In the genomic region with DNA sequence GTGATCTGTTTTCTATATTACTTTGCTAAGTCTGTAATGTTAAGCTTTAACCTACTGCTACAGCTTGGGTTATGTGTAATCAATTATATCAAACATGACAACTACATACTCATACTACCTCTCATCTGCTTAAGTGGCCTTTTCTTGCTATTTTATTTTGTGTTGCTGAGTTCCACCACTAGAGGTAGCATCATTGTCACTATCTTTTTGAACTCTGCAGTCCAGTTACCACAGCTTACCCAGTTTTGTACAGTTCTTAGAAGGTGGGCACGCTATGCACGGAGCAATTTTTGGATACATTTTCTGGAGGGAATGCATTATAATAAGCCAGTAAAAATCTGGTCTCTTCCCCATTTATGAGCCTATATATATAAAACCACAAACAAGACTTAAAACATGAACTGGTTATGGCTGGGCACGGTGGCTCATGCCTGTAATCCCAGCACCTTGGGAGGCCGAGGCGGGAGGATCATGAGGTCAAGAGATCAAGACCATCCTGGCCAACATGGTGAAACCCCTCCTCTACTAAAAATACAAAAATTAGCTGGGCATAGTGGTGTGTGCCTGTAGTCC, we compare ENCODE assay signal across 8 cellular contexts. TPM values are rescaled to one million over a fixed set of nuclear protein-coding genes. Genes with fewer than 3 reads are reported as not detected.
DNase-seq lines count a peak whose midpoint lies in the region; ATAC-seq, FAIRE-seq and TF ChIP-seq lines count a peak whose summit lies in the region.

No MANE protein-coding gene starts in this region.

- no peak overlapping the region for H3K9ac ChIP-seq in fibroblast of lung (ENCODE audit: insufficient read depth, low read length)

- BruUV-seq in PC-9 (replicated peaks; lab: Mats Ljungman, UMichigan): no TSS peak

- ATAC-seq in HG02678 (IDR thresholded peaks at IDR 0.05; ENCODE audit: unreplicated experiment): peak; percentile 48
- no peak for ATAC-seq in GM21737 (IDR thresholded peaks at IDR 0.05; ENCODE audit: unreplicated experiment)
- ATAC-seq in GM19324 (IDR thresholded peaks at IDR 0.05; ENCODE audit: low FRiP score, unreplicated experiment): no peak
- no peak for ATAC-seq in HG03135 (IDR thresholded peaks at IDR 0.05; ENCODE audit: unreplicated experiment)

- DNase-seq in PC-9 (no peak), fibroblast of lung (ENCODE audit: low read depth in 2 of 2) (peak; percentile 44 to 71), pons (ENCODE audit: low spot score) (peak; percentile 86)

- H3K79me2 ChIP-seq in PC-9 (ENCODE audit: low read depth) (no peaks in the 10 kb centered on the region), fibroblast of lung (ENCODE audit: control insufficient read depth, insufficient read depth, low read length) (no peaks in the 10 kb centered on the region)

- H3K4me1 ChIP-seq in PC-9 (replicated peaks; ENCODE audit: insufficient read depth) (no peaks in the 10 kb centered on the region), fibroblast of lung (ENCODE audit: control insufficient read depth, extremely low read depth, insufficient read depth, low read length) (peaks cover 2% of the 10 kb centered on the region)

- H3K36me3 ChIP-seq in PC-9 (ENCODE audit: low read depth): no peaks in the 10 kb centered on the region
- no peaks in the 10 kb centered on the region for H3K36me3 ChIP-seq in fibroblast of lung (ENCODE audit: control insufficient read depth, insufficient read depth, low read length)

- CTCF ChIA-PET in PC-9 (lab: Charles Lee): no interaction called here

- no peak overlapping the region for H3K4me3 ChIP-seq in PC-9
- H3K4me3 ChIP-seq in fibroblast of lung (replicated peaks in 1 of 4; ENCODE audit: control extremely low read depth in 1 of 4, insufficient read depth in 1 of 4, low read depth in 3 of 4, low read length in 4 of 4): no peak overlapping the region

- intact Hi-C loops in PC-9 (cut with micrococcal nuclease; ENCODE audit: unreplicated experiment): loop anchor here (1.0 kb wide), 1 partner anchor 154 kb away; no protein-coding TSS in a partner anchor

- H4K20me1 ChIP-seq in PC-9 (ENCODE audit: insufficient read depth) (no peaks in the 10 kb centered on the region), fibroblast of lung (ENCODE audit: control insufficient read depth, extremely low read depth, insufficient read depth, low read length) (no peaks in the 10 kb centered on the region)

- no peaks in the 10 kb centered on the region for H3K9me3 ChIP-seq in PC-9 (ENCODE audit: insufficient read depth, low read depth)
- no peaks in the 10 kb centered on the region for H3K9me3 ChIP-seq in fibroblast of lung (ENCODE audit: control insufficient read depth, insufficient read depth, low read depth, low read length)

- H2AFZ ChIP-seq in PC-9: no peak overlapping the region
- H2AFZ ChIP-seq in fibroblast of lung (ENCODE audit: low read length): no peak overlapping the region

- no peaks in the 10 kb centered on the region for H3F3A ChIP-seq in PC-9 (ENCODE audit: insufficient read depth, low read depth)

- H3K27ac ChIP-seq in PC-9 (no peak overlapping the region), fibroblast of lung (ENCODE audit: insufficient read depth, low read length) (no peak overlapping the region)

- H3K27me3 ChIP-seq in PC-9 (ENCODE audit: insufficient read depth, low read depth) (no peaks in the 10 kb centered on the region), fibroblast of lung (ENCODE audit: control insufficient read depth, insufficient read depth, low read length) (no peaks in the 10 kb centered on the region)

- FAIRE-seq in G401.6 (lab: Jason Lieb, UNC): peak; percentile 83

- H3K9me2 ChIP-seq in PC-9 (ENCODE audit: insufficient read depth): no peaks in the 10 kb centered on the region

- POLR2A ChIA-PET in PC-9 (lab: Charles Lee; ENCODE audit: unreplicated experiment): interaction anchor here (0.5 to 0.6 kb wide), 2 partner anchors 151 to 990 kb away, joined by 3 to 5 read pairs; no protein-coding TSS in a partner anchor

- H3K4me2 ChIP-seq in PC-9 (no peak overlapping the region), fibroblast of lung (ENCODE audit: extremely low read depth, insufficient read depth, low read length) (no peak overlapping the region)

- TF ChIP-seq CTCF in PC-9 (conservative IDR thresholded peaks at IDR 0.05) (peak; percentile 74), fibroblast of lung (conservative IDR thresholded peaks at IDR 0.05 in 1 of 2, IDR thresholded peaks at IDR 0.05 in 1 of 2; ENCODE audit: low read depth in 1 of 2, low read length in 2 of 2) (peak; percentile 61 to 77)

RNA-seq across cellular contexts. Expression of a gene that starts 48.5 kb away (rescaled TPM):
- total RNA-seq in PC-9 (2021) (37.1 and 40.7 TPM in 2 replicates), fibroblast of lung (27.2 and 46.9 TPM in 2 replicates)
- polyA plus RNA-seq in fibroblast of lung: 41.4 and 41.7 TPM in 2 replicates
- 38.1 and 38.4 TPM in 2 replicates for polyA plus RNA-seq in fibroblast of lung (2012)
- polyA minus RNA-seq in fibroblast of lung (ENCODE audit: low replicate concordance): 3.5 and 4.9 TPM in 2 replicates

RNA-seq across cellular contexts. Expression of a gene that starts 59.7 kb away (rescaled TPM):
- total RNA-seq in PC-9 (2021): 3.8 and 4.3 TPM in 2 replicates
- 6.9 and 16.2 TPM in 2 replicates for total RNA-seq in fibroblast of lung
- 14.3 and 14.9 TPM in 2 replicates for polyA plus RNA-seq in fibroblast of lung
- 8.8 and 10.0 TPM in 2 replicates for polyA plus RNA-seq in fibroblast of lung (2012)
- 1.5 and 29.3 TPM in 2 replicates for polyA minus RNA-seq in fibroblast of lung (ENCODE audit: low replicate concordance)

Comparison
In these comparisons a context has a peak if more than half of its experiments do, and no peak if none do; other contexts are left out.
1. DNase-seq: peak in fibroblast of lung (2 of 2) and pons (single experiment); none in PC-9 (0 of 2).